In genomic region chr17:45640141-45640850, GRCh38 we compare ENCODE assay signal across 8 cellular contexts.
A peak's percentile ranks its signal among the peaks of the same experiment; 100 is the strongest.
DNase-seq lines count a peak whose midpoint lies in the region; ATAC-seq and TF ChIP-seq lines count a peak whose summit lies in the region.

No MANE protein-coding gene starts in this region.

- TF ChIP-seq CTCF in AG04450 (IDR thresholded peaks at IDR 0.05; ENCODE audit: low read depth, low read length) (peak; percentile 99), epithelial cell of proximal tubule (conservative IDR thresholded peaks at IDR 0.05; ENCODE audit: low read depth, low read length) (peak; percentile 99), stomach (IDR thresholded peaks at IDR 0.05) (peak in 5 of 7 experiments; percentile 86 to 95 (median 91))

- H3K4me3 Mint-ChIP-seq in natural killer cell treated with Interleukin-12 subunit alpha and Interleukin-12 subunit beta and Interleukin-15 and Interleukin-18, amount 100 ng/mL, for 72 hours, result peak overlapping the region; percentile 54

- TF ChIP-seq EP300 in stomach (IDR thresholded peaks at IDR 0.05), result no peak

- H3K4me3 ChIP-seq in AG04450 (ENCODE audit: low read depth, low read length) (no peak overlapping the region), epithelial cell of proximal tubule (ENCODE audit: low read depth, low read length) (no peak overlapping the region), stomach (no peak overlapping the region)

- H3K9me3 ChIP-seq in AG04450 (ENCODE audit: control insufficient read depth, insufficient read depth, low read length), result no peaks in the 10 kb centered on the region
- no peaks in the 10 kb centered on the region for H3K9me3 ChIP-seq in stomach

- H3K27ac Mint-ChIP-seq in natural killer cell treated with Interleukin-12 subunit alpha and Interleukin-12 subunit beta and Interleukin-15 and Interleukin-18, amount 100 ng/mL, for 72 hours, result peak overlapping the region; percentile 19 to 44

- 13 to 22% (median 16%) methylated on average over 3 of the region's 3 CpGs for WGBS in stomach, 5 donors

- H3K9me3 Mint-ChIP-seq in natural killer cell treated with Interleukin-12 subunit alpha and Interleukin-12 subunit beta and Interleukin-15 and Interleukin-18, amount 100 ng/mL, for 72 hours, result no peaks in the 10 kb centered on the region

- peak; percentile 92 to 94 for ATAC-seq in natural killer cell treated with Interleukin-12 subunit alpha and Interleukin-12 subunit beta and Interleukin-15 and Interleukin-18, amount 100 ng/mL, for 72 hours
- no peak for ATAC-seq in GM18868 (IDR thresholded peaks at IDR 0.05; ENCODE audit: unreplicated experiment)

- DNase-seq in AG04450 (ENCODE audit: low read depth, low spot score), result peak; percentile 43
- peak; percentile 47 for DNase-seq in HS-27A (ENCODE audit: low read depth)
- peak; percentile 32 to 59 for DNase-seq in activated CD8-positive, alpha-beta memory T cell treated with anti-CD3 and anti-CD28 coated beads for 1 hour (ENCODE audit: extremely low read depth in 1 of 2, low read depth in 1 of 2)
- peak; percentile 15 for DNase-seq in epithelial cell of proximal tubule (ENCODE audit: low read depth)
- peak; percentile 76 for DNase-seq in natural killer cell treated with Interleukin-12 subunit alpha and Interleukin-12 subunit beta and Interleukin-15 and Interleukin-18, amount 100 ng/mL, for 72 hours (ENCODE audit: low spot score)
- DNase-seq in stomach, result peak; percentile 70
- no peak for DNase-seq in Kasumi-1 (lab: John Stamatoyannopoulos, UW)

- POLR2A ChIA-PET in AG04450 (lab: Yijun Ruan, JAX), result interaction anchor here (0.6 kb wide), 2 partner anchors 53 to 138 kb away, joined by 3 to 12 read pairs; no protein-coding TSS in a partner anchor

- TF ChIP-seq POLR2A in stomach (IDR thresholded peaks at IDR 0.05), result no peak

- H3K27ac ChIP-seq in AG04450 (ENCODE audit: low read depth, low read length) (no peak overlapping the region), stomach (no peak overlapping the region)

- peaks cover 10 to 11% of the 10 kb centered on the region in 2 donors for H3K4me1 Mint-ChIP-seq in natural killer cell treated with Interleukin-12 subunit alpha and Interleukin-12 subunit beta and Interleukin-15 and Interleukin-18, amount 100 ng/mL, for 72 hours (ENCODE audit: low read depth in 2 of 2)

- peaks cover 6% of the 10 kb centered on the region for H3K36me3 Mint-ChIP-seq in natural killer cell treated with Interleukin-12 subunit alpha and Interleukin-12 subunit beta and Interleukin-15 and Interleukin-18, amount 100 ng/mL, for 72 hours

- H3K36me3 ChIP-seq in stomach, result peaks cover 14 to 44% (median 34%) of the 10 kb centered on the region in 4 donors

- H3K27me3 ChIP-seq in AG04450 (ENCODE audit: control insufficient read depth, insufficient read depth, low read length) (peaks cover 3% of the 10 kb centered on the region), stomach (peaks cover 0 to 9% (median 0%) of the 10 kb centered on the region in 3 donors)

- H3K27me3 Mint-ChIP-seq in natural killer cell treated with Interleukin-12 subunit alpha and Interleukin-12 subunit beta and Interleukin-15 and Interleukin-18, amount 100 ng/mL, for 72 hours, result peaks cover 0 to 5% of the 10 kb centered on the region in 2 donors

- peaks cover 0 to 7% (median 0%) of the 10 kb centered on the region in 4 donors for H3K4me1 ChIP-seq in stomach

- CTCF ChIA-PET in AG04450 (lab: Charles Lee), result interaction anchor here (0.6 to 4.3 kb wide), 15 partner anchors 9 to 309 kb away, joined by 3 to 71 read pairs (median 4); no protein-coding TSS in a partner anchor

- intact Hi-C loops in stomach (cut with DNase I; ENCODE audit: low total_unique reads), result loop anchor here (5.0 kb wide), 1 partner anchor 192 kb away; no protein-coding TSS in a partner anchor

Comparison
In these comparisons a context has a peak if more than half of its experiments do, and no peak if none do; other contexts are left out.
1. DNase-seq: peak in AG04450 (single experiment), HS-27A (single experiment), activated CD8-positive, alpha-beta memory T cell treated with anti-CD3 and anti-CD28 coated beads for 1 hour (2 of 2), epithelial cell of proximal tubule (single experiment), natural killer cell treated with Interleukin-12 subunit alpha and Interleukin-12 subunit beta and Interleukin-15 and Interleukin-18, amount 100 ng/mL, for 72 hours (single experiment) and stomach (single experiment); none in Kasumi-1 (0 of 2).
2. Peak in every context shown above with its lines, with median percentiles within 50 percentile points of each other: CTCF ChIP-seq.